In the genomic region with DNA sequence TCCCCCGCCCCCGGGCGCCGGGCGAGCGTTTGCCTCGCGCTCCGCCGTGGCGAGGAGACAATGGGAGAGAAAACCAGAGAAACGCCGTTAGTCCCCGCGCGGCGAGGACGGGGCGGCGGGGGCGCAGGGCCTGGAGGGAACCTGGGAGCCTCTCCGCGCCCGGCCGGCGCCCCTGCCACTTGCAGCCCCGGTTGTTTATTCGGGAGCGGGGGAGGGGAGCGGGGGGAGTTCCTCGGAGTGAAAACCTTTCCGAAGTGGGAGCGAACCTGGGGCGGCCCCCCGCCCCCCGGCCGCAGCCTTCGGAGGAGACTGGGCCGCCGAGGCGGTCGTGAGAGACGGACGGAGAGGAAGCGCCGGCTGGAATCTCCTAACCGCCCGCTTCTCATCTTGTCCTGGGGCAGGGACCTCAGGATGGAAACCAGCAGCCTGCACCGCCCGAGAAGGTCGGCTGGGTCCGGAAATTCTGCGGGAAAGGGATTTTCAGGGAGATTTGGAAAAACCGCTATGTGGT, we compare ENCODE assay signal across 8 cellular contexts. TPM values are rescaled to one million over a fixed set of nuclear protein-coding genes. Genes with fewer than 3 reads are reported as not detected.
DNase-seq lines count a peak whose midpoint lies in the region.

No MANE protein-coding gene starts in this region.

- peak overlapping the region; percentile 85 for H3K27ac Mint-ChIP-seq in activated naive CD8-positive, alpha-beta T cell treated with anti-CD3 and anti-CD28 coated beads for 36 hours

- H3K27me3 ChIP-seq in iPS-18a (ENCODE audit: control insufficient read depth, insufficient read depth, low read length): peaks cover 10% of the 10 kb centered on the region

- peak overlapping the region; percentile 88 for H3K4me3 Mint-ChIP-seq in activated naive CD8-positive, alpha-beta T cell treated with anti-CD3 and anti-CD28 coated beads for 36 hours

- peak overlapping the region; percentile 82 for H3K9ac ChIP-seq in iPS-18a (ENCODE audit: low read length)

- no peak overlapping the region for H3K27ac ChIP-seq in iPS-18a (ENCODE audit: low read length)

- peaks cover 62% of the 10 kb centered on the region for H3K4me1 Mint-ChIP-seq in activated naive CD8-positive, alpha-beta T cell treated with anti-CD3 and anti-CD28 coated beads for 36 hours

- H3K4me1 ChIP-seq in iPS-18a (ENCODE audit: control insufficient read depth, low read depth, low read length): peaks cover 12% of the 10 kb centered on the region

- H3K36me3 Mint-ChIP-seq in activated naive CD8-positive, alpha-beta T cell treated with anti-CD3 and anti-CD28 coated beads for 36 hours: peaks cover 22% of the 10 kb centered on the region

- no peaks in the 10 kb centered on the region for H3K9me3 Mint-ChIP-seq in activated naive CD8-positive, alpha-beta T cell treated with anti-CD3 and anti-CD28 coated beads for 36 hours

- H3K27me3 Mint-ChIP-seq in activated naive CD8-positive, alpha-beta T cell treated with anti-CD3 and anti-CD28 coated beads for 36 hours: peaks cover 10% of the 10 kb centered on the region

- peak; percentile 54 for DNase-seq in GM03348 (ENCODE audit: low spot score)
- peak; percentile 8 for DNase-seq in NCI-H146 treated with DMSO at 0.1 percent for 48 hours (lab: John Stamatoyannopoulos, UW; ENCODE audit: unreplicated experiment)
- DNase-seq in activated naive CD8-positive, alpha-beta T cell treated with anti-CD3 and anti-CD28 coated beads for 36 hours: peak; percentile 24
- DNase-seq in stimulated activated CD4-positive, alpha-beta T cell treated with anti-CD3 and anti-CD28 coated beads, Interleukin-4, amount 100 ng/mL, for 24 hours: peak; percentile 21
- no peak for DNase-seq in mucosa of gallbladder (ENCODE audit: low spot score)
- DNase-seq in NCI-H1048 (lab: John Stamatoyannopoulos, UW): no peak
- DNase-seq in H4 (ENCODE audit: low spot score): no peak

- no peaks in the 10 kb centered on the region for H3K9me3 ChIP-seq in iPS-18a (ENCODE audit: control insufficient read depth, low read depth, low read length)

- peaks cover 29% of the 10 kb centered on the region for H3K36me3 ChIP-seq in iPS-18a (ENCODE audit: control insufficient read depth, low read depth, low read length)

- H3K4me3 ChIP-seq in iPS-18a (ENCODE audit: low read length): peak overlapping the region; percentile 88

RNA-seq across cellular contexts. Expression of a gene that starts 0.8 kb away (rescaled TPM):
- 10 to 100 TPM; 14.9 to 15.5 TPM for total RNA-seq in activated naive CD8-positive, alpha-beta T cell treated with anti-CD3 and anti-CD28 coated beads for 36 hours
- total RNA-seq in mucosa of gallbladder: 56.4 TPM
- total RNA-seq in H4 (2014; rRNA removed; shearing (Covaris generic)): 24.9 and 25.9 TPM in 2 replicates

Comparison
In these comparisons a context has a peak if more than half of its experiments do, and no peak if none do; other contexts are left out.
1. DNase-seq: peak in GM03348 (single experiment), NCI-H146 treated with DMSO at 0.1 percent for 48 hours (single experiment), activated naive CD8-positive, alpha-beta T cell treated with anti-CD3 and anti-CD28 coated beads for 36 hours (single experiment) and stimulated activated CD4-positive, alpha-beta T cell treated with anti-CD3 and anti-CD28 coated beads, Interleukin-4, amount 100 ng/mL, for 24 hours (single experiment); none in mucosa of gallbladder (single experiment), NCI-H1048 (single experiment) and H4 (single experiment).